ENCODE assay signal across 1 cellular context in the genomic region with DNA sequence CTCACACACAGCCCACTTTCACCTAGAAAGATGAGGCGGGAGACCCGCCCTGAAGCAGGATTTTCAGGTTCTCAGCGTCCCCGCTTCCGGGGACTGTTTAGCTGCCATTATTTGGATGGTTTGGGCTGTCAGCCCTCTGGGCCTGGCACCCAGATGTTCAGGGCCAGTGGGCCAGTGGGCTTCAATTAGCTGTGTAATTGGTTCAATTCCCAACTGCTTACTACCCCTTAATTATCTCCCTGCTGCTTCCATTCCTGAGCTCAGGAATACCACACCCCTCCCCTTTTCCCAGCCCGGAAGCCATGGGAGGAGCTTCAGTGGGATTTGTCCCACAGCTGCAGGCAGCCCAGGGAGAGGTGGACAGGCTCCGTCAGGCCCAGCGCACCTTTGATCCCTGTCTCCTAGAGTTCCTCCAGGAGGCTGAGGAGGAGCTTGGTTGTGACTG.
TF ChIP-seq lines count a peak whose summit lies in the region.

No MANE protein-coding gene starts in this region.

TF ChIP-seq in A549, 52 proteins besides CTCF, POLR2A, EP300 and RAD21 (continued from another document):
- TF ChIP-seq, protein P1, sequence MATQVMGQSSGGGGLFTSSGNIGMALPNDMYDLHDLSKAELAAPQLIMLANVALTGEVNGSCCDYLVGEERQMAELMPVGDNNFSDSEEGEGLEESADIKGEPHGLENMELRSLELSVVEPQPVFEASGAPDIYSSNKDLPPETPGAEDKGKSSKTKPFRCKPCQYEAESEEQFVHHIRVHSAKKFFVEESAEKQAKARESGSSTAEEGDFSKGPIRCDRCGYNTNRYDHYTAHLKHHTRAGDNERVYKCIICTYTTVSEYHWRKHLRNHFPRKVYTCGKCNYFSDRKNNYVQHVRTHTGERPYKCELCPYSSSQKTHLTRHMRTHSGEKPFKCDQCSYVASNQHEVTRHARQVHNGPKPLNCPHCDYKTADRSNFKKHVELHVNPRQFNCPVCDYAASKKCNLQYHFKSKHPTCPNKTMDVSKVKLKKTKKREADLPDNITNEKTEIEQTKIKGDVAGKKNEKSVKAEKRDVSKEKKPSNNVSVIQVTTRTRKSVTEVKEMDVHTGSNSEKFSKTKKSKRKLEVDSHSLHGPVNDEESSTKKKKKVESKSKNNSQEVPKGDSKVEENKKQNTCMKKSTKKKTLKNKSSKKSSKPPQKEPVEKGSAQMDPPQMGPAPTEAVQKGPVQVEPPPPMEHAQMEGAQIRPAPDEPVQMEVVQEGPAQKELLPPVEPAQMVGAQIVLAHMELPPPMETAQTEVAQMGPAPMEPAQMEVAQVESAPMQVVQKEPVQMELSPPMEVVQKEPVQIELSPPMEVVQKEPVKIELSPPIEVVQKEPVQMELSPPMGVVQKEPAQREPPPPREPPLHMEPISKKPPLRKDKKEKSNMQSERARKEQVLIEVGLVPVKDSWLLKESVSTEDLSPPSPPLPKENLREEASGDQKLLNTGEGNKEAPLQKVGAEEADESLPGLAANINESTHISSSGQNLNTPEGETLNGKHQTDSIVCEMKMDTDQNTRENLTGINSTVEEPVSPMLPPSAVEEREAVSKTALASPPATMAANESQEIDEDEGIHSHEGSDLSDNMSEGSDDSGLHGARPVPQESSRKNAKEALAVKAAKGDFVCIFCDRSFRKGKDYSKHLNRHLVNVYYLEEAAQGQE (IDR thresholded peaks at IDR 0.05): no peak
- TF ChIP-seq TP53 (CRISPR knock-in tag; IDR thresholded peaks at IDR 0.05): no peak
